Comparison of ENCODE assay signal across 8 cellular contexts in the genomic region with DNA sequence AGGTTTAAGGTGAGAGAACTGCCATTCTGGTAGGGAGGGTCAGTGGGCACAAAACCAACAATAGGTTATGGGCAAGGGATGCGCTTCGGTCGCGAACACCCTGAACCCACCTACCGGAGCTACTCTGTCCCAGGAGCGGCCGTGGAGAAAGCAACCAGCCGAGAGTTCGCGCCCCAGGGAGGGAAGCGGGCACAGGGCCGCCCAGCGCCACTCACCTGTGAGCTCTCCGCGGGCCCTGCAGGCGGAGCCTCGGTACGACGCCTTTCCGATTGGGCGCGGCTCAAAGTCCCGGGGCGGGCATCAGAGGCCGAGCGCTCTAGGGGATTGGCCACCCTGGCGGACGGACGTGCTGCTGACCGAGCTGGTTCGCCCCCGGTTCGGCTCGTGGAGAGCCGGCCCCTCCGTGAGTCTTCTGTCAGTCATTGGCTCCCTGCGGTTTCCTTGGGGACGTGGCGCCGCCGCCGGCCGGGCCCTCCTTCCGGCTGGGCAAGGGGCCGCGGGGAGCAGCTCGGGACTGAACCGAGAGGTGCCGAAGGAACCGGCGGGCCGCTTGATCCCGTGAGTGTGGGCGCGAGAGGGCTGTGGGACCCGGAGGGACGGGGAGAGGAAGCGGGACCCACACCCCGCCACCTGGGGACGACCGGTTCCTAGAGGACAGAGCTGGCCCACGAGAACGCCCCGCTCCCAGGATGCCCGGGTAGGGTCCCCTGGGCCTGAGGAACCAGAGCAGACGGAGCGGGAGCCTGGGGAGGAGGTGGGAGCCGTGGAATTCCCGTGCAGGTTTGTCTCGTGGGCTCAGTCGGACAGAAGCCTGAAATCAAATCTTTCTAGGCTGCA. TPM values are rescaled to one million over a fixed set of nuclear protein-coding genes. Genes with fewer than 3 reads are reported as not detected.
DNase-seq lines count a peak whose midpoint lies in the region; ATAC-seq and TF ChIP-seq lines count a peak whose summit lies in the region.

A gene with protein sequence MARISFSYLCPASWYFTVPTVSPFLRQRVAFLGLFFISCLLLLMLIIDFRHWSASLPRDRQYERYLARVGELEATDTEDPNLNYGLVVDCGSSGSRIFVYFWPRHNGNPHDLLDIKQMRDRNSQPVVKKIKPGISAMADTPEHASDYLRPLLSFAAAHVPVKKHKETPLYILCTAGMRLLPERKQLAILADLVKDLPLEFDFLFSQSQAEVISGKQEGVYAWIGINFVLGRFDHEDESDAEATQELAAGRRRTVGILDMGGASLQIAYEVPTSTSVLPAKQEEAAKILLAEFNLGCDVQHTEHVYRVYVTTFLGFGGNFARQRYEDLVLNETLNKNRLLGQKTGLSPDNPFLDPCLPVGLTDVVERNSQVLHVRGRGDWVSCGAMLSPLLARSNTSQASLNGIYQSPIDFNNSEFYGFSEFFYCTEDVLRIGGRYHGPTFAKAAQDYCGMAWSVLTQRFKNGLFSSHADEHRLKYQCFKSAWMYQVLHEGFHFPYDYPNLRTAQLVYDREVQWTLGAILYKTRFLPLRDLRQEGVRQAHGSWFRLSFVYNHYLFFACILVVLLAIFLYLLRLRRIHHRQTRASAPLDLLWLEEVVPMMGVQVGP (plus strand): TSS at position 479 of the 837 bp plus-strand sequence. CDS start 448 bp downstream, outside the sequence.

- peak; percentile 85 for DNase-seq in AG09309 (ENCODE audit: low read depth)
- peak; percentile 49 to 89 for DNase-seq in NCI-H446 (lab: John Stamatoyannopoulos, UW)
- DNase-seq in cerebellum (ENCODE audit: low spot score) = peak; percentile 99
- peak; percentile 99 for DNase-seq in islet precursor cell
- DNase-seq in stimulated activated CD4-positive, alpha-beta T cell treated with anti-CD3 and anti-CD28 coated beads, Interleukin-12 subunit alpha, Interleukin-12 subunit beta, amount 100 ng/mL, for 48 hours (ENCODE audit: low read depth in 2 of 3, low spot score in 1 of 3) = peak; percentile 81 to 91 (median 88)

- TF ChIP-seq CTCF in AG09309 (IDR thresholded peaks at IDR 0.05; ENCODE audit: control insufficient read depth, insufficient read depth, low read depth, low read length, missing control alignments) = no peak

- ATAC-seq in GM19035 (IDR thresholded peaks at IDR 0.05; ENCODE audit: unreplicated experiment) = peak; percentile 100
- peak; percentile 99 for ATAC-seq in HG03342 (IDR thresholded peaks at IDR 0.05; ENCODE audit: unreplicated experiment)
- ATAC-seq in activated CD4-positive, CD25-positive, alpha-beta regulatory T cell treated with anti-CD3 and anti-CD28 coated beads, Interleukin-2, amount 50 U/mL, for 24 hours = peak; percentile 99

- H3K4me3 ChIP-seq in AG09309 (ENCODE audit: control insufficient read depth, low read depth, low read length) = peak within 1 kb of the TSS; percentile 86

RNA-seq across cellular contexts. Expression of the gene that starts here (rescaled TPM):
- total RNA-seq in cerebellum = 7.2 TPM

Comparison
In these comparisons a context has a peak if more than half of its experiments do, and no peak if none do; other contexts are left out.
1. Peak in every context shown above with its lines: DNase-seq, ATAC-seq and H3K4me3 ChIP-seq.